8 cellular contexts compared by ENCODE assay signal in the genomic region with DNA sequence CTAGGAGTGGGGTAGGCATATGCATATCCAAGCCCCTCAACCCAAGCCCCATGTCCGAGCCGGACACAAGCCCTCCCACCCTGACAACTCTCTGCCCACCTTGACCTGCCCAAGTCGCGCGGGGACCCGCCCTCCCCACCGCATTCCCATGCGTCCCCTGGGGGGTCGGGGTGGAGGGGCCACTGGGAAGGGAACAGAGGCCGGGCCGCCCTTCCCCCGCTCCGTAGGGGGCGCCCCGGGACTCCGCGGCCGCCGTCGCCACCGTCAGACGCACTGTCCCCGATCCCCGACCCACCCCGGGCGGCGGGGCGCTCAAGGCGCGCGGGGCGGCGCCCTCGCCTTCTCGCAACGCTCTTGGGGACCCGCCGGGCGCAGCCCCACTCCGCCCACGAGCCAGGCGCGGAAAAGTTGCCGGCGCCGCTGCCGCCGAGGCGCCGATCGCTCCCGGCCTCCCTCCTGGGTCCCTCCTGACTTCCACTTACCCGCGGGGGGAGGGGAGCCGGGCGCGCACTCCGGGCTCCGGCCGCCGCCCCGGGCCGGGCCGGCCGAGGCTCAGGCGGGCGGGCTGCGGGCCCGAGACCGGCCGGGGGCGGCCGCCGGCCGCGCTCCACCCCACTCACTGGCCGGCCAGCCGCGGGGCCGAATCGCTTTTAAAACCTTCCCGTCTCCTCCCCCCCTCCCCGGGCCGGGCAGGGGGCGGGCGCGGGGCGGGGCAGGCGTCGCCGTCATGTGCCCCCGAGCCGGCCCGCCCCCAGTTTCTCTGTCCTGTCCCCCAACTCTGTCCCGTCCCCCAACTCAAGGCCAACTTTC. TPM values are rescaled to one million over a fixed set of nuclear protein-coding genes. Genes with fewer than 3 reads are reported as not detected.
DNase-seq lines count a peak whose midpoint lies in the region; ATAC-seq and TF ChIP-seq lines count a peak whose summit lies in the region.

No MANE protein-coding gene starts in this region.

- H3K27ac ChIP-seq in GM23338 (ENCODE audit: low read depth) (no peak overlapping the region), RWPE2 (ENCODE audit: poor library complexity, severe bottlenecking) (peak overlapping the region; percentile 98)

- H3K27ac Mint-ChIP-seq in GM23338 = no peak overlapping the region
- H3K27ac Mint-ChIP-seq in activated naive CD8-positive, alpha-beta T cell treated with anti-CD3 and anti-CD28 coated beads for 36 hours = peak overlapping the region; percentile 95
- H3K27ac Mint-ChIP-seq in osteocyte (ENCODE audit: unreplicated experiment) = peak overlapping the region; percentile 98

- H3K9me3 Mint-ChIP-seq in GM23338 (0 out of 3 replicates have a peak, but pooled peaks cover 3% of the 10 kb centered on the region), osteocyte (ENCODE audit: unreplicated experiment) (no peaks in the 10 kb centered on the region)
- no peaks in the 10 kb centered on the region for H3K9me3 Mint-ChIP-seq in activated naive CD8-positive, alpha-beta T cell treated with anti-CD3 and anti-CD28 coated beads for 36 hours

- peak in 1 of 2 experiments; percentile 38; a peak in 2 of 4 replicates for TF ChIP-seq CTCF in GM23338 (conservative IDR thresholded peaks at IDR 0.05; ENCODE audit: low read depth in 2 of 2)
- no peak for TF ChIP-seq CTCF in RWPE2 (IDR thresholded peaks at IDR 0.05; ENCODE audit: poor library complexity, severe bottlenecking)
- TF ChIP-seq CTCF in osteocyte (IDR thresholded peaks at IDR 0.05) = peak; percentile 29

- peak overlapping the region; percentile 74 for H3K4me3 ChIP-seq in GM23338
- H3K4me3 ChIP-seq in RWPE2 (ENCODE audit: severe bottlenecking) = peak overlapping the region; percentile 88

- H3K36me3 ChIP-seq in GM23338 (ENCODE audit: insufficient read depth) = no peaks in the 10 kb centered on the region
- H3K36me3 ChIP-seq in RWPE2 (ENCODE audit: low read depth) = peaks cover 45% of the 10 kb centered on the region

- H3K27me3 Mint-ChIP-seq in GM23338 (ENCODE audit: insufficient read depth, low read depth, poor library complexity) (peaks cover 32% of the 10 kb centered on the region), osteocyte (ENCODE audit: unreplicated experiment) (no peaks in the 10 kb centered on the region)
- no peaks in the 10 kb centered on the region for H3K27me3 Mint-ChIP-seq in activated naive CD8-positive, alpha-beta T cell treated with anti-CD3 and anti-CD28 coated beads for 36 hours

- H3K9me3 ChIP-seq in RWPE2 (ENCODE audit: severe bottlenecking) = no peaks in the 10 kb centered on the region

- H3K36me3 Mint-ChIP-seq in GM23338 (ENCODE audit: low read depth) (no peaks in the 10 kb centered on the region; the same call in 2 of the 3 replicates), osteocyte (ENCODE audit: unreplicated experiment) (peaks cover 18% of the 10 kb centered on the region)
- peaks cover 39% of the 10 kb centered on the region for H3K36me3 Mint-ChIP-seq in activated naive CD8-positive, alpha-beta T cell treated with anti-CD3 and anti-CD28 coated beads for 36 hours

- H3K79me2 ChIP-seq in GM23338 (replicated peaks; ENCODE audit: insufficient read depth) = peaks cover 14% of the 10 kb centered on the region; the same call in 1 of the 2 replicates

- peaks cover 37% of the 10 kb centered on the region for H3K4me1 ChIP-seq in GM23338 (ENCODE audit: insufficient read depth)
- peaks cover 32% of the 10 kb centered on the region for H3K4me1 ChIP-seq in RWPE2 (ENCODE audit: insufficient read depth, poor library complexity, severe bottlenecking)

- H3K4me3 Mint-ChIP-seq in GM23338 = peak overlapping the region; percentile 84
- H3K4me3 Mint-ChIP-seq in activated naive CD8-positive, alpha-beta T cell treated with anti-CD3 and anti-CD28 coated beads for 36 hours = peak overlapping the region; percentile 96
- H3K4me3 Mint-ChIP-seq in osteocyte (ENCODE audit: unreplicated experiment) = peak overlapping the region; percentile 92

- H3K27me3 ChIP-seq in GM23338 (ENCODE audit: insufficient read depth) (no peaks in the 10 kb centered on the region), RWPE2 (ENCODE audit: insufficient read depth, poor library complexity, severe bottlenecking) (no peaks in the 10 kb centered on the region)

- H4K20me1 ChIP-seq in GM23338 (replicated peaks; ENCODE audit: insufficient read depth) = no peaks in the 10 kb centered on the region; the same call in 1 of the 2 replicates

- ATAC-seq in GM23338 (peak; percentile 3; the same call in 2 of the 3 replicates), RWPE2 (ENCODE audit: low read depth) (no peak), Right ventricle myocardium inferior (peak; percentile 36), HG03196 (IDR thresholded peaks at IDR 0.05; ENCODE audit: unreplicated experiment) (no peak)

- peaks cover 21% of the 10 kb centered on the region for H3F3A ChIP-seq in GM23338 (replicated peaks; ENCODE audit: low read depth)

- H2AFZ ChIP-seq in GM23338 = 0 out of 2 replicates have a peak overlapping the region, but pooled peaks have one; percentile 63

- H3K4me2 ChIP-seq in GM23338 = peak overlapping the region; percentile 99

- DNase-seq in Ammon's horn (ENCODE audit: low spot score) (peak; percentile 64), GM23338 (ENCODE audit: low spot score) (no peak), RWPE2 (ENCODE audit: low spot score) (no peak), Right ventricle myocardium inferior (ENCODE audit: missing footprints) (peak; percentile 94), osteocyte (ENCODE audit: extremely low spot score, unreplicated experiment) (peak; percentile 93), inferior parietal cortex (ENCODE audit: extremely low spot score) (no peak)
- peak; percentile 75 for DNase-seq in activated naive CD8-positive, alpha-beta T cell treated with anti-CD3 and anti-CD28 coated beads for 36 hours

- H3K9me2 ChIP-seq in GM23338 (ENCODE audit: insufficient read depth) = no peaks in the 10 kb centered on the region

- H3K4me1 Mint-ChIP-seq in GM23338 = peaks cover 41% of the 10 kb centered on the region
- H3K4me1 Mint-ChIP-seq in activated naive CD8-positive, alpha-beta T cell treated with anti-CD3 and anti-CD28 coated beads for 36 hours = peaks cover 44% of the 10 kb centered on the region
- H3K4me1 Mint-ChIP-seq in osteocyte (ENCODE audit: unreplicated experiment) = peaks cover 57% of the 10 kb centered on the region

- intact Hi-C loops in Right ventricle myocardium inferior (cut with DNase I) = loop anchor here (10.0 kb wide), 1 partner anchor 688 kb away; a partner anchor contains a TSS

TF ChIP-seq in GM23338, 12 proteins besides CTCF, POLR2A, EP300 and RAD21:
- TF ChIP-seq POLR2AphosphoS5 (IDR thresholded peaks at IDR 0.05; ENCODE audit: low read depth) (peak; percentile 36; the same call in 1 of the 2 replicates), ZNF114 (CRISPR knock-in tag; IDR thresholded peaks at IDR 0.05) (no peak), CREB1 (CRISPR knock-in tag; IDR thresholded peaks at IDR 0.05; ENCODE audit: low read depth) (peak; percentile 46; the same call in 1 of the 2 replicates), EZH2phosphoT487 (IDR thresholded peaks at IDR 0.05; ENCODE audit: unreplicated experiment) (no peak)
- TF ChIP-seq, protein P1, sequence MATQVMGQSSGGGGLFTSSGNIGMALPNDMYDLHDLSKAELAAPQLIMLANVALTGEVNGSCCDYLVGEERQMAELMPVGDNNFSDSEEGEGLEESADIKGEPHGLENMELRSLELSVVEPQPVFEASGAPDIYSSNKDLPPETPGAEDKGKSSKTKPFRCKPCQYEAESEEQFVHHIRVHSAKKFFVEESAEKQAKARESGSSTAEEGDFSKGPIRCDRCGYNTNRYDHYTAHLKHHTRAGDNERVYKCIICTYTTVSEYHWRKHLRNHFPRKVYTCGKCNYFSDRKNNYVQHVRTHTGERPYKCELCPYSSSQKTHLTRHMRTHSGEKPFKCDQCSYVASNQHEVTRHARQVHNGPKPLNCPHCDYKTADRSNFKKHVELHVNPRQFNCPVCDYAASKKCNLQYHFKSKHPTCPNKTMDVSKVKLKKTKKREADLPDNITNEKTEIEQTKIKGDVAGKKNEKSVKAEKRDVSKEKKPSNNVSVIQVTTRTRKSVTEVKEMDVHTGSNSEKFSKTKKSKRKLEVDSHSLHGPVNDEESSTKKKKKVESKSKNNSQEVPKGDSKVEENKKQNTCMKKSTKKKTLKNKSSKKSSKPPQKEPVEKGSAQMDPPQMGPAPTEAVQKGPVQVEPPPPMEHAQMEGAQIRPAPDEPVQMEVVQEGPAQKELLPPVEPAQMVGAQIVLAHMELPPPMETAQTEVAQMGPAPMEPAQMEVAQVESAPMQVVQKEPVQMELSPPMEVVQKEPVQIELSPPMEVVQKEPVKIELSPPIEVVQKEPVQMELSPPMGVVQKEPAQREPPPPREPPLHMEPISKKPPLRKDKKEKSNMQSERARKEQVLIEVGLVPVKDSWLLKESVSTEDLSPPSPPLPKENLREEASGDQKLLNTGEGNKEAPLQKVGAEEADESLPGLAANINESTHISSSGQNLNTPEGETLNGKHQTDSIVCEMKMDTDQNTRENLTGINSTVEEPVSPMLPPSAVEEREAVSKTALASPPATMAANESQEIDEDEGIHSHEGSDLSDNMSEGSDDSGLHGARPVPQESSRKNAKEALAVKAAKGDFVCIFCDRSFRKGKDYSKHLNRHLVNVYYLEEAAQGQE (IDR thresholded peaks at IDR 0.05; ENCODE audit: unreplicated experiment) = no peak

RNA-seq across cellular contexts. Expression of a gene that starts 34.4 kb away (rescaled TPM):
- total RNA-seq in GM23338 (2014; rRNA removed; shearing (Covaris generic)) = not detected in 2 replicates
- not detected in 2 replicates for polyA plus RNA-seq in GM23338 (2016; fragmentation: Nextera tagmentation; extraction: Ambion mirVana)
- under 1 TPM; 0.70 to 0.80 TPM for total RNA-seq in activated naive CD8-positive, alpha-beta T cell treated with anti-CD3 and anti-CD28 coated beads for 36 hours
- 0.68 TPM for total RNA-seq in Right ventricle myocardium inferior
- 1.1 and 3.5 TPM in 2 replicates for total RNA-seq in osteocyte

RNA-seq across cellular contexts. Expression of a gene that starts 47.3 kb away (rescaled TPM):
- 37.9 and 42.3 TPM in 2 replicates for total RNA-seq in GM23338 (2014; rRNA removed; shearing (Covaris generic))
- 5.4 and 6.1 TPM in 2 replicates for polyA plus RNA-seq in GM23338 (2016; fragmentation: Nextera tagmentation; extraction: Ambion mirVana)
- 1 to 10 TPM; 4.3 to 4.4 TPM for total RNA-seq in activated naive CD8-positive, alpha-beta T cell treated with anti-CD3 and anti-CD28 coated beads for 36 hours
- total RNA-seq in Right ventricle myocardium inferior (2.1 TPM), osteocyte (14.0 and 15.1 TPM in 2 replicates)

Comparison
In these comparisons a context has a peak if more than half of its experiments do, and no peak if none do; other contexts are left out.
1. DNase-seq: peak in Ammon's horn (single experiment), activated naive CD8-positive, alpha-beta T cell treated with anti-CD3 and anti-CD28 coated beads for 36 hours (single experiment), Right ventricle myocardium inferior (single experiment) and osteocyte (single experiment); none in GM23338 (single experiment), RWPE2 (single experiment) and inferior parietal cortex (single experiment).
2. ATAC-seq: peak in GM23338 (single experiment) and Right ventricle myocardium inferior (single experiment); none in RWPE2 (single experiment) and HG03196 (single experiment).
3. Peak in every context shown above with its lines, with median percentiles within 50 percentile points of each other: H3K4me3 Mint-ChIP-seq.